13 cellular contexts compared by ENCODE assay signal in genomic region chr21:39911286-39911685, GRCh38. TPM values are rescaled to one million over a fixed set of nuclear protein-coding genes. Genes with fewer than 3 reads are reported as not detected.
DNase-seq lines count a peak whose midpoint lies in the region; TF ChIP-seq lines count a peak whose summit lies in the region.
"Had no signal": no experiment of that assay in that cellular context is flagged by ENCODE, and none has a peak within 500 bp of the region (broad histone marks: within the 10 kb centered on the region; RNA-seq: fewer than 3 reads in every experiment).

No MANE protein-coding gene starts in this region.

- H3K9me2 ChIP-seq in MM.1S (replicated peaks; ENCODE audit: insufficient read depth, low read length) (no peaks in the 10 kb centered on the region), OCI-LY1 (ENCODE audit: low read depth, low read length) (no peaks in the 10 kb centered on the region)

- no peak overlapping the region for H3K9ac ChIP-seq in MM.1S (ENCODE audit: low read length)
- no peak overlapping the region for H3K9ac ChIP-seq in OCI-LY1 (ENCODE audit: low read length)

- H3K4me1 ChIP-seq in MM.1S (ENCODE audit: low read length) = no peaks in the 10 kb centered on the region
- H3K4me1 ChIP-seq in OCI-LY1 (ENCODE audit: insufficient read depth, low read length, severe bottlenecking) = no peaks in the 10 kb centered on the region

- no peak overlapping the region for H3K4me3 Mint-ChIP-seq in Calu3 (ENCODE audit: low read depth, unreplicated experiment)
- H3K4me3 Mint-ChIP-seq in activated T-cell treated with anti-CD3 and anti-CD28 coated beads, Interleukin-2, amount 50 U/mL, for 24 hours = no peak overlapping the region
- H3K4me3 Mint-ChIP-seq: CD4-positive, CD25-positive, alpha-beta regulatory T cell had no signal

- CTCF ChIA-PET in Calu3 (lab: Charles Lee) = interaction anchor here (2.1 kb wide), 1 partner anchor 123 kb away, joined by 6 read pairs; no protein-coding TSS in a partner anchor

- no peaks in the 10 kb centered on the region for H3K27me3 ChIP-seq in MM.1S (replicated peaks; ENCODE audit: insufficient read depth, low read length)
- H3K27me3 ChIP-seq in OCI-LY1 (ENCODE audit: insufficient read depth, low read length) = peaks cover 6% of the 10 kb centered on the region; the same call in 1 of the 2 replicates
- H3K27me3 ChIP-seq: sigmoid colon had no signal

- H3F3A ChIP-seq in MM.1S (ENCODE audit: insufficient read depth, low read length) (no peaks in the 10 kb centered on the region), OCI-LY1 (ENCODE audit: insufficient read depth, low read length) (no peaks in the 10 kb centered on the region)

- H3K36me3 ChIP-seq in MM.1S (replicated peaks; ENCODE audit: insufficient read depth, low read length) (peaks cover 3% of the 10 kb centered on the region; the same call in 1 of the 2 replicates), OCI-LY1 (ENCODE audit: insufficient read depth, low read length) (no peaks in the 10 kb centered on the region)
- H3K36me3 ChIP-seq: sigmoid colon had no signal

- H3K27ac Mint-ChIP-seq in Calu3 (ENCODE audit: unreplicated experiment) = no peak overlapping the region
- no peak overlapping the region for H3K27ac Mint-ChIP-seq in activated T-cell treated with anti-CD3 and anti-CD28 coated beads, Interleukin-2, amount 50 U/mL, for 24 hours
- H3K27ac Mint-ChIP-seq: CD4-positive, CD25-positive, alpha-beta regulatory T cell had no signal

- no peaks in the 10 kb centered on the region for H3K36me3 Mint-ChIP-seq in Calu3 (ENCODE audit: insufficient read depth, unreplicated experiment)
- H3K36me3 Mint-ChIP-seq in activated T-cell treated with anti-CD3 and anti-CD28 coated beads, Interleukin-2, amount 50 U/mL, for 24 hours (ENCODE audit: low read depth) = no peaks in the 10 kb centered on the region
- H3K36me3 Mint-ChIP-seq: CD4-positive, CD25-positive, alpha-beta regulatory T cell had no signal

- H3K4me3 ChIP-seq in MM.1S (ENCODE audit: low read length) (no peak overlapping the region), OCI-LY1 (ENCODE audit: low read depth, low read length, poor library complexity, severe bottlenecking) (no peak overlapping the region)
- H3K4me3 ChIP-seq: sigmoid colon had no signal

- BruUV-seq in Calu3 (replicated peaks; lab: Mats Ljungman, UMichigan) = no TSS peak

- intact Hi-C loops in Calu3 (cut with micrococcal nuclease; ENCODE audit: unreplicated experiment) = loop anchor here (1.0 to 5.0 kb wide), 2 partner anchors 44 to 123 kb away; partner anchors contain the start of gene PCP4

- H3K4me1 Mint-ChIP-seq in Calu3 (ENCODE audit: low read depth, unreplicated experiment) = no peaks in the 10 kb centered on the region
- H3K4me1 Mint-ChIP-seq in activated T-cell treated with anti-CD3 and anti-CD28 coated beads, Interleukin-2, amount 50 U/mL, for 24 hours (ENCODE audit: low read depth) = no peaks in the 10 kb centered on the region
- H3K4me1 Mint-ChIP-seq: CD4-positive, CD25-positive, alpha-beta regulatory T cell had no signal

- TF ChIP-seq CTCF in Calu3 (IDR thresholded peaks at IDR 0.05; ENCODE audit: unreplicated experiment) (no peak), MM.1S (IDR thresholded peaks at IDR 0.05; ENCODE audit: low read length) (peak; percentile 68), OCI-LY1 (IDR thresholded peaks at IDR 0.05; ENCODE audit: low read length) (peak; percentile 44)

- H4K20me1 ChIP-seq in MM.1S (ENCODE audit: insufficient read depth, low read length) (no peaks in the 10 kb centered on the region), OCI-LY1 (ENCODE audit: insufficient read depth, low read length) (no peaks in the 10 kb centered on the region)

- no peaks in the 10 kb centered on the region for H3K9me3 Mint-ChIP-seq in Calu3 (ENCODE audit: low read depth, unreplicated experiment)
- peaks cover 3% of the 10 kb centered on the region for H3K9me3 Mint-ChIP-seq in activated T-cell treated with anti-CD3 and anti-CD28 coated beads, Interleukin-2, amount 50 U/mL, for 24 hours

- H3K4me2 ChIP-seq in MM.1S (ENCODE audit: low read depth, low read length) = no peak overlapping the region
- no peak overlapping the region for H3K4me2 ChIP-seq in OCI-LY1 (ENCODE audit: low read length)

- H3K79me2 ChIP-seq in MM.1S (ENCODE audit: low read length) = 0 out of 2 replicates have a peak, but pooled peaks cover 28% of the 10 kb centered on the region
- H3K79me2 ChIP-seq in OCI-LY1 (ENCODE audit: insufficient read depth, low read length) = no peaks in the 10 kb centered on the region

- H2AFZ ChIP-seq in MM.1S (ENCODE audit: low read length) (no peak overlapping the region), OCI-LY1 (ENCODE audit: low read length) (no peak overlapping the region)

- H3K9me3 ChIP-seq in MM.1S (replicated peaks; ENCODE audit: insufficient read depth, low read length) (no peaks in the 10 kb centered on the region), OCI-LY1 (ENCODE audit: low read length) (no peaks in the 10 kb centered on the region)
- H3K9me3 ChIP-seq: sigmoid colon had no signal

- DNase-seq in Calu3 = peak; percentile 21
- DNase-seq in MM.1S = peak; percentile 61
- peak; percentile 36 for DNase-seq in islet precursor cell
- DNase-seq in activated T-cell treated with anti-CD3 and anti-CD28 coated beads, Interleukin-2, amount 50 U/mL, for 24 hours = no peak
- DNase-seq in activated T-cell treated with anti-CD3 and anti-CD28 coated beads, Interleukin-2, amount 50 U/mL, for 1 hour = no peak
- DNase-seq in ureter (ENCODE audit: low spot score) = no peak
- no peak for DNase-seq in stimulated activated CD4-positive, alpha-beta T cell treated with anti-CD3 and anti-CD28 coated beads, Interleukin-1b, Interleukin-23, amount 100 ng/mL, for 48 hours
- DNase-seq: CD4-positive, CD25-positive, alpha-beta regulatory T cell; cortex of kidney; MV-4-11; sigmoid colon had no signal

- H3K27ac ChIP-seq in MM.1S (ENCODE audit: low read length) (no peak overlapping the region), OCI-LY1 (ENCODE audit: low read depth, low read length, poor library complexity, severe bottlenecking) (no peak overlapping the region)
- H3K27ac ChIP-seq: sigmoid colon had no signal

- H3K27me3 Mint-ChIP-seq in Calu3 (ENCODE audit: unreplicated experiment) = peaks cover 47% of the 10 kb centered on the region
- no peaks in the 10 kb centered on the region for H3K27me3 Mint-ChIP-seq in activated T-cell treated with anti-CD3 and anti-CD28 coated beads, Interleukin-2, amount 50 U/mL, for 24 hours
- H3K27me3 Mint-ChIP-seq: CD4-positive, CD25-positive, alpha-beta regulatory T cell had no signal

RNA-seq across cellular contexts. Expression of gene PCP4, which starts 44.0 kb away (rescaled TPM):
- total RNA-seq in Calu3 (2022) = not detected in 2 replicates
- total RNA-seq in ureter = 49.3 TPM
- total RNA-seq: CD4-positive, CD25-positive, alpha-beta regulatory T cell; myocyte had no signal

Comparison
In these comparisons a context has a peak if more than half of its experiments do, and no peak if none do; other contexts are left out.
1. DNase-seq: peak in Calu3 (single experiment), MM.1S (single experiment) and islet precursor cell (single experiment); none in activated T-cell treated with anti-CD3 and anti-CD28 coated beads, Interleukin-2, amount 50 U/mL, for 24 hours (single experiment), activated T-cell treated with anti-CD3 and anti-CD28 coated beads, Interleukin-2, amount 50 U/mL, for 1 hour (single experiment), ureter (single experiment) and stimulated activated CD4-positive, alpha-beta T cell treated with anti-CD3 and anti-CD28 coated beads, Interleukin-1b, Interleukin-23, amount 100 ng/mL, for 48 hours (single experiment).
2. RNA of gene PCP4, which starts 44.0 kb away (total RNA-seq): 49.3 TPM in ureter (single experiment); not detected in Calu3; every median in the first group is over 10 times any median in the second.